In the genomic region with DNA sequence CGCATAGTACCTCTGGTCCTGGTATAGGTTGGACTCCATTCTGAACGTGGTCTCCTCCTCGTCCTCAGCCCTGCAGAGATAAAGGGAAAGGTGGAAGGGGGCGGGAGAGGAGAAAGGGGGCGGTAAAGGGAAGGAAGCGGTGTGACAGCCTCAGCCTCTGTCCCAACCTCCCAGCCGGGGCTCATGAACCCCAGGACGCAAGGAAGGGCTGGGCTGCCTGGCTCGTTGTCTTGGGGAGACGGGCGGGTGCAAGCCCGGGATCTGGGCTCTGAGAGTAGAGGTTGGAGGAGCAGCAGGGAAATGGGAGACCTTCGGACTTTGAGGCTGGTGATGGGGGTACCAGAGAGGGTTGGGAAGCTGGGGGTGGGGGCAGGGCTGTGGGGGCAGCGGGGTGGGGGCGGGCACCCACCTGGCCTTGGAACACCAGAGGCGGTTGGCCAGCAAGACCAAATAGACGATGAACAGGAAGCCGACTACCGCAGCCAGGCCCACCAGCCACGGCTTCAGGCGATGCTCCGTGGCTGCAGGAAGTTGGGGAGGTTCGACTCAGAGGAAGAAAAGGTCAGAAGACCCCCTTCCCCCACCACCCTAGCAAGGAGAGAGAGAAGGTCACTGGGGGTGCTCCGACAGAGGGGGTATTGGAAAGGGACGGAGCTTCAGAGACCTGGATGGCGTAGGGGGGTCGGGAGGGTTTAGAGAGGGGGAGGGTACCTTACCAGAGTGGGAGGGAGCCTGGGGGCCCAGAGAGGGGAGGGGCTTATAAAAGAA, we compare ENCODE assay signal across 15 cellular contexts. TPM values are rescaled to one million over a fixed set of nuclear protein-coding genes. Genes with fewer than 3 reads are reported as not detected.
A peak's percentile ranks its signal among the peaks of the same experiment; 100 is the strongest.
DNase-seq lines count a peak whose midpoint lies in the region; ATAC-seq lines count a peak whose summit lies in the region.
"Had no signal": no experiment of that assay in that cellular context is flagged by ENCODE, and none has a peak within 500 bp of the region (broad histone marks: within the 10 kb centered on the region; RNA-seq: fewer than 3 reads in every experiment).

No MANE protein-coding gene starts in this region.

- H3K4me3 ChIP-seq in iPS-18a (ENCODE audit: low read length), result peak overlapping the region; percentile 32
- H3K4me3 ChIP-seq: ascending aorta, gastrocnemius medialis had no signal

- H3K4me1 Mint-ChIP-seq in T-helper 17 cell, result peaks cover 7% of the 10 kb centered on the region

- H3K4me1 ChIP-seq in ES-I3 (ENCODE audit: insufficient read depth, low read length) (peaks cover 9% of the 10 kb centered on the region; the same call in 1 of the 2 replicates), iPS-18a (ENCODE audit: control insufficient read depth, low read depth, low read length) (no peaks in the 10 kb centered on the region)
- H3K4me1 ChIP-seq: ascending aorta, gastrocnemius medialis had no signal

- no peak overlapping the region for H3K27ac ChIP-seq in iPS-18a (ENCODE audit: low read length)
- H3K27ac ChIP-seq: ascending aorta, C4-2B, gastrocnemius medialis had no signal

- H3K9me3 ChIP-seq in ES-I3 (ENCODE audit: control insufficient read depth, insufficient read depth, low read length), result no peaks in the 10 kb centered on the region
- H3K9me3 ChIP-seq in T-helper 17 cell (ENCODE audit: control insufficient read depth, low read length, poor library complexity, severe bottlenecking), result no peaks in the 10 kb centered on the region
- H3K9me3 ChIP-seq in iPS-18a (ENCODE audit: control insufficient read depth, low read depth, low read length), result no peaks in the 10 kb centered on the region
- H3K9me3 ChIP-seq: ascending aorta, gastrocnemius medialis had no signal

- H3K27me3 Mint-ChIP-seq in T-helper 17 cell, result no peaks in the 10 kb centered on the region

- in situ Hi-C loops in ACHN (cut with HindIII; ENCODE audit: low pct_ligation_motif_present, low pct_unique_long_range_greater_than_20kb, low sequenced_read_pairs), result no loop called here

- peak; percentile 10 for ATAC-seq in T-helper 17 cell

- H3K36me3 ChIP-seq in ES-I3 (ENCODE audit: insufficient read depth, low read length) (no peaks in the 10 kb centered on the region), iPS-18a (ENCODE audit: control insufficient read depth, low read depth, low read length) (no peaks in the 10 kb centered on the region)
- H3K36me3 ChIP-seq: ascending aorta, gastrocnemius medialis had no signal

- H3K27me3 ChIP-seq in iPS-18a (ENCODE audit: control insufficient read depth, insufficient read depth, low read length), result no peaks in the 10 kb centered on the region

- no peak overlapping the region for H3K27ac Mint-ChIP-seq in T-helper 17 cell

- DNase-seq in AML-193 (lab: John Stamatoyannopoulos, UW), result peak; percentile 27 to 42
- no peak for DNase-seq in T-helper 17 cell
- DNase-seq in ACHN, result no peak
- no peak for DNase-seq in NCI-H187 (lab: John Stamatoyannopoulos, UW)
- DNase-seq in COLO668 (lab: John Stamatoyannopoulos, UW; ENCODE audit: unreplicated experiment), result no peak
- no peak for DNase-seq in hepatic stellate cell (ENCODE audit: low spot score)
- DNase-seq: gastrocnemius medialis, NCI-H1105 treated with DMSO at 0.1 percent for 48 hours, NCI-H748 treated with DMSO at 0.1 percent for 48 hours, SHP77 treated with DMSO at 0.1 percent for 48 hours had no signal

- H3K9ac ChIP-seq in ES-I3 (ENCODE audit: low read depth, low read length) (peak overlapping the region; percentile 53; the same call in 1 of the 2 replicates), iPS-18a (ENCODE audit: low read length) (no peak overlapping the region)

- no peaks in the 10 kb centered on the region for H3K36me3 Mint-ChIP-seq in T-helper 17 cell (ENCODE audit: low read depth)

- peak overlapping the region; percentile 77 for H3K4me3 Mint-ChIP-seq in T-helper 17 cell

RNA-seq across cellular contexts. Expression of a gene that starts 1.7 kb away (rescaled TPM):
- total RNA-seq in T-helper 17 cell, result not detected
- total RNA-seq: ascending aorta, gastrocnemius medialis, lung microvascular endothelial cell had no signal

RNA-seq across cellular contexts. Expression of a gene that starts 4.6 kb away (rescaled TPM):
- total RNA-seq in T-helper 17 cell, result not detected
- total RNA-seq: ascending aorta, gastrocnemius medialis, lung microvascular endothelial cell had no signal

RNA-seq across cellular contexts. Expression of a gene that starts 21.9 kb away (rescaled TPM):
- total RNA-seq in T-helper 17 cell, result 1 to 10 TPM; 4.1 to 5.2 TPM

RNA-seq across cellular contexts. Expression of a gene that starts 27.5 kb away (rescaled TPM):
- 10 to 100 TPM; 95.0 to 96.6 TPM for total RNA-seq in T-helper 17 cell

Comparison
In these comparisons a context has a peak if more than half of its experiments do, and no peak if none do; other contexts are left out.
1. DNase-seq: peak in AML-193 (2 of 2); none in T-helper 17 cell (0 of 3), ACHN (single experiment), NCI-H187 (0 of 2), COLO668 (single experiment) and hepatic stellate cell (single experiment).